In the genomic region with DNA sequence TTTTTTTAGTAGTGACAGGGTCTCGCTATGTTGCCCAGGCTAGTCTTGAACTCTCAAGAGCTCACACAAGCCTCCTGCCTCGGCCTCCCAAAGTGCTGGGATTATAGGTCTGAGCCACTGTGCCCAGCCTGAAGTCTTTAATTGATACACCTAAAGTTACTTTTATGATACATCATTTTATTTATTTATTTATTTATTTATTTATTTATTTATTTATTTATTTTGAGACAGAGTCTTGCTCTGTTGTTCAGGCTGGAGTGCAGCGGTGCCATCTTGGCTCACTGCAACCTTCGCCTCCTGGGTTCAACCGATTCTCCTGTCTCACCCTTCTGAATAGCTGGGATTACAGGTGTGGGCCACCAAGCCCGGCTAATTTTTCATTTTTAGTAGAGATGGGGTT, we compare ENCODE assay signal across 1 cellular context.
A peak's percentile ranks its signal among the peaks of the same experiment; 100 is the strongest.
TF ChIP-seq lines count a peak whose summit lies in the region.

No MANE protein-coding gene starts in this region.

TF ChIP-seq in HEK293, 187 proteins besides CTCF, POLR2A, EP300 and RAD21 (continued from another document):
- TF ChIP-seq ZNF518A (tag by site-specific recombination; conservative IDR thresholded peaks at IDR 0.05; ENCODE audit: low read depth), result peak; percentile 87
- TF ChIP-seq ZNF140 (tag by site-specific recombination; IDR thresholded peaks at IDR 0.05), result peak; percentile 86
- peak; percentile 54; the same call in 1 of the 2 replicates for TF ChIP-seq ZNF560 (tag by site-specific recombination; IDR thresholded peaks at IDR 0.05; ENCODE audit: borderline replicate concordance)
- TF ChIP-seq ZNF19 (tag by site-specific recombination; IDR thresholded peaks at IDR 0.05; ENCODE audit: low read depth), result 0 out of 2 replicates have a peak, but pooled peaks have one; percentile 66
- peak; percentile 50; the same call in 1 of the 2 replicates for TF ChIP-seq ZNF266 (tag by site-specific recombination; IDR thresholded peaks at IDR 0.05; ENCODE audit: low read depth)
- 0 out of 2 replicates have a peak, but pooled peaks have one; percentile 23 for TF ChIP-seq RBAK (tag by site-specific recombination; IDR thresholded peaks at IDR 0.05)
- TF ChIP-seq ZNF629 (tag by site-specific recombination; IDR thresholded peaks at IDR 0.05), result peak; percentile 27; the same call in 1 of the 2 replicates
- peak; percentile 75 for TF ChIP-seq ZNF791 (tag by site-specific recombination; IDR thresholded peaks at IDR 0.05)
- TF ChIP-seq, protein P1, sequence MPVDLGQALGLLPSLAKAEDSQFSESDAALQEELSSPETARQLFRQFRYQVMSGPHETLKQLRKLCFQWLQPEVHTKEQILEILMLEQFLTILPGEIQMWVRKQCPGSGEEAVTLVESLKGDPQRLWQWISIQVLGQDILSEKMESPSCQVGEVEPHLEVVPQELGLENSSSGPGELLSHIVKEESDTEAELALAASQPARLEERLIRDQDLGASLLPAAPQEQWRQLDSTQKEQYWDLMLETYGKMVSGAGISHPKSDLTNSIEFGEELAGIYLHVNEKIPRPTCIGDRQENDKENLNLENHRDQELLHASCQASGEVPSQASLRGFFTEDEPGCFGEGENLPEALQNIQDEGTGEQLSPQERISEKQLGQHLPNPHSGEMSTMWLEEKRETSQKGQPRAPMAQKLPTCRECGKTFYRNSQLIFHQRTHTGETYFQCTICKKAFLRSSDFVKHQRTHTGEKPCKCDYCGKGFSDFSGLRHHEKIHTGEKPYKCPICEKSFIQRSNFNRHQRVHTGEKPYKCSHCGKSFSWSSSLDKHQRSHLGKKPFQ (tag by site-specific recombination; IDR thresholded peaks at IDR 0.05), result 0 out of 2 replicates have a peak, but pooled peaks have one; percentile 30
- TF ChIP-seq ZNF426 (tag by site-specific recombination; IDR thresholded peaks at IDR 0.05), result peak; percentile 80
- peak; percentile 75 for TF ChIP-seq ZNF623 (tag by site-specific recombination; IDR thresholded peaks at IDR 0.05)
- peak; percentile 71 for TF ChIP-seq ZBTB8A (tag by site-specific recombination; IDR thresholded peaks at IDR 0.05)
TF ChIP-seq in HEK293: peak in this region for 30; not testable (repeated sequence) for 157.
